Comparison of ENCODE assay signal across 1 cellular context in the genomic region with DNA sequence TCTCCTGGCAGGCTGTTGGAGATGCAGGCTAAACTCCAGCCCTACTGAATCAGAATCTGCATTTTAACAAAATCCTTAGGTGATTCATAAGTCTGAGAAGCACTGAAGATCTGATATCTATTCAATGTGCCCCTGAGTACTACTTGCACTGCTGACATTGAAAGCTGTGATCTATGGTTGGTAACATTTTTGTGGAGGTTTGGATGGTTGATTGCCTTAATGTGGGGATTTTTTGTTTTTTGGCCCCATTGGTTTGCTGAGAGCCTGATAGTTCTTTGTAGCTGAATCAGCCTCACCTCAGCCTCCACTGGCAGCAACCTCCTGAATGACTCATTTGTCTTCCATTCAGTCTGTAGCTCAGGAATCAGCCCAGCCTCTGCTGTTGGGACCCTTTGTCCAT.
TF ChIP-seq lines count a peak whose summit lies in the region.

No MANE protein-coding gene starts in this region.

TF ChIP-seq in GM12878, 131 proteins besides CTCF, POLR2A, EP300 and RAD21 (continued from another document):
- TF ChIP-seq FOXK2 (IDR thresholded peaks at IDR 0.05): no peak
- TF ChIP-seq ZZZ3 (IDR thresholded peaks at IDR 0.05; ENCODE audit: control insufficient read depth, insufficient read length, low read depth): no peak
- TF ChIP-seq IRF4 (IDR thresholded peaks at IDR 0.05; ENCODE audit: low read depth, low read length): no peak
- no peak for TF ChIP-seq STAT3 (IDR thresholded peaks at IDR 0.05; ENCODE audit: low read depth, low read length)
- TF ChIP-seq NR2C1 (IDR thresholded peaks at IDR 0.05): no peak
- TF ChIP-seq EED (IDR thresholded peaks at IDR 0.05; ENCODE audit: low read depth): no peak
